In the genomic region with DNA sequence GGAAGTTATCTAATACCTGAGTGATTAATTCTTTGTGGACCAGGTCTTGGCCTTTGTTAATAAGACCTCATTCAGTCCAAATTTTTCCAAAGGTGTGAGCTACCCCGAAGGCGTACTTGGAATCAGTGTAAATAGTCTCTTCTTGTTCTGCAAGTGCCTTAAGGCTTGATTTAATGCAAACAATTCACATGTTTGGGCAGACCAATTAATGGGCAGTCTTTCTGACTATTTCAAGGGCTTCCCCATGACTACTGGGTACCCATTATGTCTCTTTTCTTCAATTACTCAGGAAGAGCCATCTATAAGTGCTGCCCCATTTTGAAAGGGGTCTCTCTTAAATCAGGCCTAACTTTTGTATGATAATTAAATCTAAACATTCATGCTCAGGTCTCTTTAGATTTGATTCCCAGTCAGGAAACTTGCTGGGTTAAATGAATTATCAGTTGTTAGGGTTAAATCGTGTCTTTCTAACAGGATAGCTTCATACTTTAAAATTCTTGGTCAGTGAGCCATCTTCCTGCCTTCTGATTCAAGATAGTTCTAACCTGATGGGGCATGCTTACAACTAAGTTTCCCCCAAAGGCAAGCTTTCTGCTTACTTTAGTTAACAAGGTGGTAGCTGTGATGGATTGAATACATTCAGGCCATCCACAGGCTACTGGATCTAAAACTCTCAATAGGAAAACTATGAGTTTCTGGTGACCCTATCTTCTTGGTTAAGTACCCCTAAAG, we compare ENCODE assay signal across 25 cellular contexts.
"Had no signal": no experiment of that assay in that cellular context is flagged by ENCODE, and none has a peak within 500 bp of the region (broad histone marks: within the 10 kb centered on the region; RNA-seq: fewer than 3 reads in every experiment).

No MANE protein-coding gene starts in this region.

- H3K36me3 ChIP-seq: brain microvascular endothelial cell, MG63, Peyer's patch had no signal

- H3K4me3 Mint-ChIP-seq: activated B cell treated with CpG ODN at 0.5 μM for 24 hours; activated CD4-positive, alpha-beta memory T cell treated with anti-CD3 and anti-CD28 coated beads for 36 hours; activated CD4-positive, alpha-beta T cell treated with anti-CD3 and anti-CD28 coated beads, Interleukin-2, amount 10 ng/mL, durations not matched to agents 24 days and 14 days; activated naive CD4-positive, alpha-beta T cell treated with anti-CD3 and anti-CD28 coated beads, Interleukin-2, amount 10 ng/mL, durations not matched to agents 7 days and 5 days; activated naive CD8-positive, alpha-beta T cell treated with anti-CD3 and anti-CD28 coated beads for 36 hours; activated T-cell treated with anti-CD3 and anti-CD28 coated beads, Interleukin-2, amount 50 U/mL, for 4 hours; T-helper 17 cell had no signal

- H3K9ac ChIP-seq: KMS-11 had no signal

- H3K4me1 ChIP-seq: Peyer's patch had no signal

- H3K27me3 Mint-ChIP-seq: activated CD4-positive, alpha-beta T cell treated with anti-CD3 and anti-CD28 coated beads, Interleukin-2, amount 10 ng/mL, durations not matched to agents 24 days and 14 days; activated naive CD4-positive, alpha-beta T cell treated with anti-CD3 and anti-CD28 coated beads, Interleukin-2, amount 10 ng/mL, durations not matched to agents 7 days and 5 days; T-helper 17 cell had no signal

- DNase-seq: activated B cell treated with CpG ODN at 0.5 μM for 24 hours; activated CD4-positive, alpha-beta memory T cell treated with anti-CD3 and anti-CD28 coated beads for 36 hours; activated CD4-positive, alpha-beta T cell treated with anti-CD3 and anti-CD28 coated beads for 1 hour; activated CD4-positive, alpha-beta T cell treated with anti-CD3 and anti-CD28 coated beads, Interleukin-2, amount 10 ng/mL, durations not matched to agents 24 days and 14 days; activated CD8-positive, alpha-beta memory T cell treated with anti-CD3 and anti-CD28 coated beads for 24 hours; activated gamma-delta T cell; activated naive CD4-positive, alpha-beta T cell treated with anti-CD3 and anti-CD28 coated beads, Interleukin-2, amount 10 ng/mL, durations not matched to agents 7 days and 5 days; activated naive CD8-positive, alpha-beta T cell treated with anti-CD3 and anti-CD28 coated beads for 36 hours; activated T-cell treated with anti-CD3 and anti-CD28 coated beads, Interleukin-2, amount 50 U/mL, for 4 hours; brain microvascular endothelial cell; caudate nucleus; MG63; MV-4-11; NCI-H1092 treated with DMSO at 0.1 percent for 48 hours; NCI-H1417 treated with DMSO at 0.1 percent for 48 hours; NCI-H1694; NCI-H2029; NCI-H2107; NCI-H446; NCI-H524; Peyer's patch; SIG-M5; T-helper 17 cell; T-helper 9 cell had no signal

- H3K27ac ChIP-seq: brain microvascular endothelial cell, KMS-11, Peyer's patch had no signal

- H3K4me2 ChIP-seq: KMS-11 had no signal

- H3K27ac Mint-ChIP-seq: activated B cell treated with CpG ODN at 0.5 μM for 24 hours; activated CD4-positive, alpha-beta memory T cell treated with anti-CD3 and anti-CD28 coated beads for 36 hours; activated CD4-positive, alpha-beta T cell treated with anti-CD3 and anti-CD28 coated beads, Interleukin-2, amount 10 ng/mL, durations not matched to agents 24 days and 14 days; activated naive CD4-positive, alpha-beta T cell treated with anti-CD3 and anti-CD28 coated beads, Interleukin-2, amount 10 ng/mL, durations not matched to agents 7 days and 5 days; activated naive CD8-positive, alpha-beta T cell treated with anti-CD3 and anti-CD28 coated beads for 36 hours; T-helper 17 cell had no signal

- H3K4me3 ChIP-seq: MG63, Peyer's patch had no signal

- H3K36me3 Mint-ChIP-seq: activated CD4-positive, alpha-beta memory T cell treated with anti-CD3 and anti-CD28 coated beads for 36 hours; activated naive CD8-positive, alpha-beta T cell treated with anti-CD3 and anti-CD28 coated beads for 36 hours had no signal

- H3K27me3 ChIP-seq: brain microvascular endothelial cell, MG63, Peyer's patch had no signal

- H3K4me1 Mint-ChIP-seq: activated B cell treated with CpG ODN at 0.5 μM for 24 hours; activated CD4-positive, alpha-beta T cell treated with anti-CD3 and anti-CD28 coated beads, Interleukin-2, amount 10 ng/mL, durations not matched to agents 24 days and 14 days; activated naive CD4-positive, alpha-beta T cell treated with anti-CD3 and anti-CD28 coated beads, Interleukin-2, amount 10 ng/mL, durations not matched to agents 7 days and 5 days; activated naive CD8-positive, alpha-beta T cell treated with anti-CD3 and anti-CD28 coated beads for 36 hours; T-helper 17 cell had no signal
